Comparison of ENCODE assay signal across 27 cellular contexts in the genomic region with DNA sequence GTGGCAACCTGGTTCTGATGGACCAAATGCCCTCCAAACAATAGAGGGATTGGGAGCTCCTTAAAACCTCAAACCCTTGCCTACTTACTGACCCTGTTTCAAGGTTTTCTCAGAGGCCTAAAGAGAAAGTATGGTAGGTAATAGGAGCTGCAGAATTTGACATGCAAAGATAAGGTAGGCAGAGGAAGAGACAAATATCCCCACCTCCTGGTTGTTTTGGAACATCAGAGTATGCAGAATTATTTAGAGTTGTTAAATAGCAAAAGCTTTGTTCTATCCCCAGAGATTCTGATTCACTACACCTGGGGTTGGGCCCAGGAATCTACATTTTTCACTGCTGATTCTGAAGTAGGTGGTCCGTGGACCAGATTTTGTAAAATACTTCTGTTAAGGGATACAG.
"Had no signal": no experiment of that assay in that cellular context is flagged by ENCODE, and none has a peak within 500 bp of the region (broad histone marks: within the 10 kb centered on the region; RNA-seq: fewer than 3 reads in every experiment).

No MANE protein-coding gene starts in this region.

- H3K9me3 Mint-ChIP-seq: activated naive CD4-positive, alpha-beta T cell treated with anti-CD3 and anti-CD28 coated beads, Interleukin-2, amount 50 U/mL, for 24 hours had no signal

- ATAC-seq: activated CD8-positive, alpha-beta T cell treated with anti-CD3 and anti-CD28 coated beads, Interleukin-2, amount 10 ng/mL, durations not matched to agents 7 days and 5 days; body of pancreas; heart left ventricle; left colon; natural killer cell had no signal

- H3K27ac ChIP-seq: body of pancreas, esophagus squamous epithelium, heart left ventricle, prostate gland, spleen, testis, uterus, WERI-Rb-1 had no signal

- H3K27ac Mint-ChIP-seq: activated CD8-positive, alpha-beta T cell treated with anti-CD3 and anti-CD28 coated beads, Interleukin-2, amount 10 ng/mL, durations not matched to agents 7 days and 5 days; activated naive CD4-positive, alpha-beta T cell treated with anti-CD3 and anti-CD28 coated beads, Interleukin-2, amount 50 U/mL, for 24 hours; activated T-helper 1 cell treated with anti-CD3 and anti-CD28 coated beads, Interleukin-12 subunit alpha, Interleukin-12 subunit beta, Interleukin-2, Interleukin-4 antibody, amounts not matched to agents 30 ng/mL and 10 ng/mL and 1 ng/mL, durations not matched to agents 14 hours and 24 hours and 36 hours; mesothelial cell of epicardium; natural killer cell had no signal

- H3K4me3 ChIP-seq: body of pancreas, esophagus squamous epithelium, heart left ventricle, lung, prostate gland, spleen, testis, uterus had no signal

- H3K36me3 Mint-ChIP-seq: activated naive CD4-positive, alpha-beta T cell treated with anti-CD3 and anti-CD28 coated beads, Interleukin-2, amount 50 U/mL, for 24 hours had no signal

- H3K4me1 ChIP-seq: body of pancreas, heart left ventricle, prostate gland, spleen, testis, uterus had no signal

- FAIRE-seq: endothelial cell of umbilical vein had no signal

- H3K9me3 ChIP-seq: body of pancreas, esophagus squamous epithelium, prostate gland, testis, uterus had no signal

- H3K27me3 ChIP-seq: body of pancreas, esophagus squamous epithelium, heart left ventricle, spleen, testis, uterus had no signal

- H3K36me3 ChIP-seq: esophagus squamous epithelium, heart left ventricle, prostate gland, spleen, uterus, WERI-Rb-1 had no signal

- H3K4me3 Mint-ChIP-seq: activated CD8-positive, alpha-beta T cell treated with anti-CD3 and anti-CD28 coated beads, Interleukin-2, amount 10 ng/mL, durations not matched to agents 7 days and 5 days; activated naive CD4-positive, alpha-beta T cell treated with anti-CD3 and anti-CD28 coated beads, Interleukin-2, amount 50 U/mL, for 24 hours; activated T-helper 1 cell treated with anti-CD3 and anti-CD28 coated beads, Interleukin-12 subunit alpha, Interleukin-12 subunit beta, Interleukin-2, Interleukin-4 antibody, amounts not matched to agents 30 ng/mL and 10 ng/mL and 1 ng/mL, durations not matched to agents 14 hours and 24 hours and 36 hours; mesothelial cell of epicardium; natural killer cell had no signal

- H3K4me1 Mint-ChIP-seq: activated naive CD4-positive, alpha-beta T cell treated with anti-CD3 and anti-CD28 coated beads, Interleukin-2, amount 50 U/mL, for 24 hours; natural killer cell had no signal

- DNase-seq: activated CD4-positive, alpha-beta T cell treated with anti-CD3 and anti-CD28 coated beads, Interleukin-2, amount 50 U/mL, for 1 hour; activated CD4-positive, CD25-positive, alpha-beta regulatory T cell treated with anti-CD3 and anti-CD28 coated beads, Interleukin-2, amount 50 U/mL, for 72 hours; activated CD8-positive, alpha-beta T cell treated with anti-CD3 and anti-CD28 coated beads, Interleukin-2, amount 10 ng/mL, durations not matched to agents 7 days and 5 days; activated gamma-delta T cell treated with Interleukin-2 at 50 U/mL for 16 hours; anterior cingulate cortex; body of pancreas; caudate nucleus; dermis blood vessel endothelial cell; effector memory CD4-positive, alpha-beta T cell; esophagus squamous epithelium; heart left ventricle; islet precursor cell; left colon; natural killer cell; spleen; stimulated activated CD4-positive, alpha-beta T cell treated with anti-CD3 and anti-CD28 coated beads, Interleukin-4, amount 100 ng/mL, for 1 hour; stimulated activated naive CD4-positive, alpha-beta T cell; testis; trophoblast cell; uterus; WERI-Rb-1 had no signal

- H3K27me3 Mint-ChIP-seq: activated naive CD4-positive, alpha-beta T cell treated with anti-CD3 and anti-CD28 coated beads, Interleukin-2, amount 50 U/mL, for 24 hours had no signal
